Comparison of ENCODE assay signal across 23 cellular contexts in the genomic region with DNA sequence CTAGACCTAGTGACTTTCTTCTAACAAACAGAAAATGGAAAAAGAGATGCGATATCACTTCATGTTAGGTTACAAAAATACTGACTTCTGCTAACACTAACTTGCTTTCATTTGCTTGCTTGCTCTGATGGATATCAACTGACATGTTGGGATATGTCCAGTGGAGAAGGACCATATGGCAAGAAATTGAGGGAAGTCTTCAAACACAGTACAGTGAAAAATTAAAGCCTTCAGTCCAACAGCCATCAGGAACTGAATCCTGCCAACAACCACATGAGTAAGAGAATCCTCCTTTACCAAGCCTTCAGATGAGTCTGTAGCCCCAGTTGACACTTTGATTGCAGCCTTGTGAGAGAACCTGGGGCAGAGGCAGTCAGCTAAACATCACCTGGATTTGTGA.
"Had no signal": no experiment of that assay in that cellular context is flagged by ENCODE, and none has a peak within 500 bp of the region (broad histone marks: within the 10 kb centered on the region; RNA-seq: fewer than 3 reads in every experiment).

No MANE protein-coding gene starts in this region.

- H3K27ac Mint-ChIP-seq: endodermal cell, mesothelial cell of epicardium, natural killer cell, neural progenitor cell, progenitor cell of endocrine pancreas, type B pancreatic cell had no signal

- H3K27ac ChIP-seq: coronary artery, foreskin keratinocyte, heart left ventricle, neural progenitor cell, ovary, suprapubic skin, thyroid gland had no signal

- H3K9me3 ChIP-seq: heart left ventricle, ovary, suprapubic skin, thyroid gland had no signal

- H3K4me1 ChIP-seq: foreskin keratinocyte, heart left ventricle, suprapubic skin, thyroid gland had no signal

- H3K4me3 Mint-ChIP-seq: endodermal cell, mesothelial cell of epicardium, natural killer cell, neural progenitor cell, type B pancreatic cell had no signal

- H2AFZ ChIP-seq: neural progenitor cell had no signal

- FAIRE-seq: endothelial cell of umbilical vein, small intestine, urothelium cell line had no signal

- H3K27me3 ChIP-seq: foreskin keratinocyte, heart left ventricle, neural progenitor cell, ovary, suprapubic skin, thyroid gland had no signal

- H3K27me3 Mint-ChIP-seq: progenitor cell of endocrine pancreas, type B pancreatic cell had no signal

- DNase-seq: effector CD4-positive, alpha-beta T cell; endodermal cell; erythroblast; heart left ventricle; hypothalamus; natural killer cell; nucleus accumbens; ovary; right cardiac atrium; small intestine; stimulated activated CD4-positive, alpha-beta T cell treated with anti-CD3 and anti-CD28 coated beads, Interleukin-2, amount 100 ng/mL, for 48 hours; stimulated activated naive CD4-positive, alpha-beta T cell treated with Interleukin-2 at 50 U/mL for 16 hours; thyroid gland had no signal

- H3K9ac ChIP-seq: neural progenitor cell had no signal

- H3K36me3 ChIP-seq: heart left ventricle, neural progenitor cell, ovary, suprapubic skin, thyroid gland had no signal

- H3K36me3 Mint-ChIP-seq: mesothelial cell of epicardium, natural killer cell, neural progenitor cell, type B pancreatic cell had no signal

- H3K4me3 ChIP-seq: coronary artery, heart left ventricle, neural progenitor cell, ovary, suprapubic skin, thyroid gland had no signal

- H3K4me1 Mint-ChIP-seq: mesothelial cell of epicardium, natural killer cell had no signal

- H3K9me3 Mint-ChIP-seq: natural killer cell, neural progenitor cell, type B pancreatic cell had no signal

- ATAC-seq: foreskin keratinocyte, heart left ventricle, left lobe of liver, natural killer cell, right cardiac atrium had no signal

- H3K4me2 ChIP-seq: neural progenitor cell had no signal
